7 cellular contexts compared by ENCODE assay signal in genomic region chrX:48396931-48397330, GRCh38. TPM values are rescaled to one million over a fixed set of nuclear protein-coding genes. Genes with fewer than 3 reads are reported as not detected.
"Had no signal": no experiment of that assay in that cellular context is flagged by ENCODE, and none has a peak within 500 bp of the region (broad histone marks: within the 10 kb centered on the region; RNA-seq: fewer than 3 reads in every experiment).

No MANE protein-coding gene starts in this region.

RNA-seq across cellular contexts. Expression of gene SSX4, which starts 13.6 kb away (rescaled TPM):
- total RNA-seq: GM23248, GM23338, H4, H9, HFFc6 had no signal

RNA-seq across cellular contexts. Expression of gene SSX4B, which starts 14.8 kb away (rescaled TPM):
- total RNA-seq: GM23248, GM23338, H4, H7, H9, HFFc6 had no signal

RNA-seq across cellular contexts. Expression of gene SSX3, which starts 40.4 kb away (rescaled TPM):
- total RNA-seq: GM23248, GM23338, H1, H4, H7, H9, HFFc6 had no signal
